In the genomic region with DNA sequence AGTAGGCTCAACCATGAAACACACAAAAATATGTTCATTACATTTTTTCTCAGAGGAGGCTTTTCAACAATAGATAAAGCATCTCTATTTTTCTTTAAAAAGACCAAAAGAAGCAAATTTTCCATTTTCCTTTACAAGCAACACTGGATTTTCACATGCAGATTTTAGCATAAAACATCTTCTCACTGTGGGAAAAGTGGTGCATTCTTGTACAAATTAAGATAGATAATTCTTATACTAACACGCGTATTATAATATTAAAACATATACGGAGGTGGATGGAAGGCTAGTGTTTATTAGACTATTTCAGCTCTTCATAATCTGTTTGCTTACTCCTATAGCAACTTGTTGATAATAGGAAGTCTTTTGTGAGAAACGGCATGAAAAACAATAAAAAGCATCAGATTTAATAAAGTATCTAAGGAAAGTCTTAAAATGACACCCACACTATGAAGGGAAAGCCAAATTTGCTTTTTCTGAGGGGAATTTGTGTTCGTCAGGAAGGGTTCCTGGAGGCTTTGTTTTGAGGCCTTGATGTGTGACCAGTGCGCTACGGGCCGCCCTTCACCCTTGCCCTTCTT, we compare ENCODE assay signal across 22 cellular contexts.
DNase-seq lines count a peak whose midpoint lies in the region; ATAC-seq and TF ChIP-seq lines count a peak whose summit lies in the region.
"Had no signal": no experiment of that assay in that cellular context is flagged by ENCODE, and none has a peak within 500 bp of the region (broad histone marks: within the 10 kb centered on the region; RNA-seq: fewer than 3 reads in every experiment).

No MANE protein-coding gene starts in this region.

- 83 to 92% methylated on average over 8 of the region's 8 CpGs for WGBS in esophagus squamous epithelium, 2 donors

- no peak for ATAC-seq in HG03571 (IDR thresholded peaks at IDR 0.05; ENCODE audit: unreplicated experiment)
- no peak for ATAC-seq in GM21390 (IDR thresholded peaks at IDR 0.05; ENCODE audit: unreplicated experiment)
- ATAC-seq: esophagus mucosa; naive thymus-derived CD8-positive, alpha-beta T cell; stimulated activated naive CD8-positive, alpha-beta T cell treated with anti-CD3 and anti-CD28 coated beads, Interleukin-15, Interleukin-2, amounts not matched to agents 100 U/mL and 50 U/mL, for 24 hours had no signal

- no peak for TF ChIP-seq POLR2A in esophagus squamous epithelium (IDR thresholded peaks at IDR 0.05)

- no peaks in the 10 kb centered on the region for H3K36me3 ChIP-seq in esophagus squamous epithelium
- no peaks in the 10 kb centered on the region for H3K36me3 ChIP-seq in neuron (ENCODE audit: insufficient read depth, low read length)
- H3K36me3 ChIP-seq: BLaER1 treated with 17β-estradiol and CSF1 and Interleukin-3, amounts not matched to agents 10 nM and 100 nM; left lung had no signal

- DNase-seq in caudate nucleus (lab: John Stamatoyannopoulos, UW) (no peak), esophagus squamous epithelium (lab: John Stamatoyannopoulos, UW) (no peak), superior temporal gyrus (ENCODE audit: extremely low spot score) (peak; percentile 82), NCI-H82 treated with DMSO at 0.1 percent for 48 hours (lab: John Stamatoyannopoulos, UW; ENCODE audit: unreplicated experiment) (no peak)
- DNase-seq: activated CD4-positive, alpha-beta T cell treated with anti-CD3 and anti-CD28 coated beads, Interleukin-2, amount 50 U/mL, for 4 hours; activated CD4-positive, CD25-positive, alpha-beta regulatory T cell; activated naive CD4-positive, alpha-beta T cell treated with anti-CD3 and anti-CD28 coated beads for 36 hours; COR-L47; foreskin melanocyte; H9; naive thymus-derived CD8-positive, alpha-beta T cell; NCI-H2107; NCI-H748 treated with DMSO at 0.1 percent for 48 hours; stimulated activated naive CD8-positive, alpha-beta T cell treated with anti-CD3 and anti-CD28 coated beads, Interleukin-15, Interleukin-2, amounts not matched to agents 100 U/mL and 50 U/mL, for 24 hours; trophoblast cell had no signal

- no peak overlapping the region for H2AFZ ChIP-seq in neuron (ENCODE audit: low read depth, low read length)

- H3K27me3 ChIP-seq in esophagus squamous epithelium (no peaks in the 10 kb centered on the region), neuron (ENCODE audit: insufficient read depth, low read length) (no peaks in the 10 kb centered on the region)
- H3K27me3 ChIP-seq: BLaER1 treated with 17β-estradiol and CSF1 and Interleukin-3, amounts not matched to agents 10 nM and 100 nM; left lung had no signal

- no peak for TF ChIP-seq CTCF in esophagus squamous epithelium (IDR thresholded peaks at IDR 0.05)

- H3K4me1 ChIP-seq in esophagus squamous epithelium (peaks cover 0 to 8% (median 0%) of the 10 kb centered on the region in 3 donors), neuron (ENCODE audit: insufficient read depth, low read length) (peaks cover 84% of the 10 kb centered on the region)
- H3K4me1 ChIP-seq: BLaER1 treated with 17β-estradiol and CSF1 and Interleukin-3, amounts not matched to agents 10 nM and 100 nM; left lung had no signal

- H3K9me3 ChIP-seq in esophagus squamous epithelium, result no peaks in the 10 kb centered on the region
- H3K9me3 ChIP-seq in neuron (ENCODE audit: low read length), result no peaks in the 10 kb centered on the region
- H3K9me3 ChIP-seq: BLaER1 treated with 17β-estradiol and CSF1 and Interleukin-3, amounts not matched to agents 10 nM and 100 nM; left lung had no signal

- H3K27ac ChIP-seq in caudate nucleus (ENCODE audit: low read depth, low read length), result peak overlapping the region; percentile 89
- peak overlapping the region in 3 of 4 donors; percentile 41 to 74 (median 63) for H3K27ac ChIP-seq in esophagus squamous epithelium
- H3K27ac ChIP-seq: BLaER1 treated with 17β-estradiol and CSF1 and Interleukin-3, amounts not matched to agents 10 nM and 100 nM had no signal

- H3K4me3 ChIP-seq in esophagus squamous epithelium (no peak overlapping the region), neuron (ENCODE audit: low read length) (peak overlapping the region; percentile 28)
- H3K4me3 ChIP-seq: BLaER1 treated with 17β-estradiol and CSF1 and Interleukin-3, amounts not matched to agents 10 nM and 100 nM; coronary artery; left lung had no signal

- intact Hi-C loops in esophagus squamous epithelium (cut with DNase I), result no loop called here
